In genomic region chr22:49930128-49930527, GRCh38 we compare ENCODE assay signal across 1 cellular context.
A peak's percentile ranks its signal among the peaks of the same experiment; 100 is the strongest.
TF ChIP-seq lines count a peak whose summit lies in the region.

No MANE protein-coding gene starts in this region.

TF ChIP-seq in HepG2, 621 proteins besides CTCF, POLR2A, EP300 and RAD21:
- peak; percentile 20; the same call in 1 of the 2 replicates for TF ChIP-seq KDM5B (CRISPR knock-in tag; IDR thresholded peaks at IDR 0.05; ENCODE audit: borderline replicate concordance)
- no peak for TF ChIP-seq ZIK1 (CRISPR knock-in tag; IDR thresholded peaks at IDR 0.05; ENCODE audit: borderline replicate concordance, low read depth)
- TF ChIP-seq ZNF800 (CRISPR knock-in tag; IDR thresholded peaks at IDR 0.05), result no peak
- 0 out of 2 replicates have a peak, but pooled peaks have one; percentile 9 for TF ChIP-seq ZNF274 (CRISPR knock-in tag; IDR thresholded peaks at IDR 0.05)
- TF ChIP-seq ZNF264 (CRISPR knock-in tag; IDR thresholded peaks at IDR 0.05), result no peak
- 0 out of 2 replicates have a peak, but pooled peaks have one; percentile 42 for TF ChIP-seq ZNF512B (CRISPR knock-in tag; IDR thresholded peaks at IDR 0.05; ENCODE audit: borderline replicate concordance)
